In the genomic region with DNA sequence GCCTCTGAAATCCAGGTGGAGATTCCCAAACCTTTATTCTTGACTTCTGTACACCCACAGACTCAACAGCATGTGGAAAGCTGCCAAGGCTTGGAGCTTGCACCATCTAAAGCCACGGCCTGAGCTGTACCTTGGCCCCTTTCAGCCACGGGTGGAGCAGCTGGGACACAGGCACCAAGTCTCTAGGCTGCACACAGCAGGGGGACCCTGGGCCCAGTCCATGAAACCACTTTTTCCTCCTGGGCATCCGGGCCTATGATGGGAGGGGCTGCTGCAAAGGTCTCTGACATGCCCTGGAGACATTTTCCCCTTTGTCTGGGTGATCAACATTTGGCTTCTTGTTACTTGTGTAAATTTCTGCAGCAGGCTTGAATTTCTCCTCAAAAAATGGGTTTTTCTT, we compare ENCODE assay signal across 30 cellular contexts.
"Had no signal": no experiment of that assay in that cellular context is flagged by ENCODE, and none has a peak within 500 bp of the region (broad histone marks: within the 10 kb centered on the region; RNA-seq: fewer than 3 reads in every experiment).

No MANE protein-coding gene starts in this region.

- DNase-seq: activated B cell treated with CpG ODN at 0.5 μM for 24 hours; activated CD4-positive, alpha-beta memory T cell treated with anti-CD3 and anti-CD28 coated beads for 36 hours; activated CD4-positive, alpha-beta T cell treated with anti-CD3 and anti-CD28 coated beads for 4 hours; activated CD4-positive, alpha-beta T cell treated with anti-CD3 and anti-CD28 coated beads, Interleukin-2, amount 10 ng/mL, durations not matched to agents 24 days and 14 days; activated CD4-positive, alpha-beta T cell treated with anti-CD3 and anti-CD28 coated beads, Interleukin-2, amount 50 U/mL, for 1 hour; activated CD4-positive, alpha-beta T cell treated with anti-CD3 and anti-CD28 coated beads, Interleukin-2, amount 50 U/mL, for 4 hours; activated CD4-positive, CD25-positive, alpha-beta regulatory T cell treated with anti-CD3 and anti-CD28 coated beads, Interleukin-2, amount 50 U/mL, for 72 hours; activated CD8-positive, alpha-beta memory T cell treated with anti-CD3 and anti-CD28 coated beads, Interleukin-2, amount 50 U/mL, for 4 hours; activated CD8-positive, alpha-beta T cell treated with anti-CD3 and anti-CD28 coated beads for 36 hours; activated effector memory CD4-positive, alpha-beta T cell treated with anti-CD3 and anti-CD28 coated beads, Interleukin-2, amount 50 U/mL, for 16 hours; activated gamma-delta T cell treated with Interleukin-2 at 50 U/mL for 16 hours; activated naive CD4-positive, alpha-beta T cell; activated naive CD4-positive, alpha-beta T cell treated with anti-CD3 and anti-CD28 coated beads for 36 hours; activated naive CD4-positive, alpha-beta T cell treated with anti-CD3 and anti-CD28 coated beads, Interleukin-2, amount 50 U/mL, for 16 hours; activated naive CD8-positive, alpha-beta T cell treated with anti-CD3 and anti-CD28 coated beads for 36 hours; activated T-cell treated with anti-CD3 and anti-CD28 coated beads for 4 hours; activated T-cell treated with anti-CD3 and anti-CD28 coated beads, Interleukin-2, amount 50 U/mL, for 1 hour; activated T-cell treated with anti-CD3 and anti-CD28 coated beads, Interleukin-2, amount 50 U/mL, for 4 hours; activated T-cell treated with anti-CD3 and anti-CD28 coated beads, Interleukin-2, amount 50 U/mL, for 72 hours; adrenal gland; amniotic stem cell; aorta; body of pancreas; brain microvascular endothelial cell; cerebellar nuclear complex; T-cell; T-helper 17 cell; T-helper 9 cell had no signal

- H3K27ac ChIP-seq: adrenal gland, body of pancreas, brain microvascular endothelial cell, breast epithelium, VCaP had no signal

- H3K36me3 ChIP-seq: adrenal gland, brain microvascular endothelial cell, breast epithelium had no signal

- H3K4me1 ChIP-seq: adrenal gland, body of pancreas, breast epithelium had no signal

- H3K4me3 ChIP-seq: adrenal gland, body of pancreas, breast epithelium had no signal

- H3K9me3 ChIP-seq: adrenal gland, body of pancreas, breast epithelium had no signal

- H3K27me3 ChIP-seq: adrenal gland, body of pancreas, brain microvascular endothelial cell, breast epithelium had no signal
